In the genomic region with DNA sequence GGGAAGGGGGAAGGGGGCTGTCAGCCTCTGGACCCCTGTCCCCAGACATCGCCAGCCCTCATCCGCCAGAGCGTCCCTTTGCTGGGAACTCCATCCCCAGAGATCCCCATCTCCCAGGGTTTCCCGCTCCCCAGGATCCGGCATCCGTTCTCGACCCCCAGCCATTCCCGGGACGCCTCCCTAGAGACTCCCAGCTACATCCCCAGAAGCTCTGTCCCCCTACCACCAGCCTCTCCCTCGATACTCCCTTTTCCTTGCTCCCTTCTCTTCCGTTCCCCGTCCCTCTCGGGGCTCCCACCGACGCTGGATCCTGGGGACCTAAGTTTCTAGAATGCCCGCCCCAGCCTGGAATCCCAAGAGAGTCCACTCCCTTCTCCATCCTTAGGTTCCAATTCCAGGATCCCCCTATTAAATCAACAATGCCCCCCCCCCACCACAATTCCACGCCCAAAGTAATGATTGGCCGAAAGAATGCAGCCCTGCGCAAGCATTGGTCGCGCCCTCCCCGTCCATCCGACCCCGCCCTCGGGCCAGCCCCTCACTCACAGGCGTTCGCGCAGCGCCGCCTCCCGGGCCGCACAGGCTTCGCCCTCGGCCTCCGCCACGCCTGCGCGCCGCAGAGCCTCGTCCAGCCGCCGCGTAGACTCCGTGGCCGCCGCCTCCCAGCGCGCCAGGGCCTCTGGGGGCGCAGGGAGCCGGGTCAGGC, we compare ENCODE assay signal across 8 cellular contexts. TPM values are rescaled to one million over a fixed set of nuclear protein-coding genes. Genes with fewer than 3 reads are reported as not detected.
DNase-seq lines count a peak whose midpoint lies in the region; ATAC-seq and TF ChIP-seq lines count a peak whose summit lies in the region.

No MANE protein-coding gene starts in this region.

- peak overlapping the region; percentile 94 for H3K4me3 Mint-ChIP-seq in T-helper 1 cell treated with Interleukin-12 subunit alpha and Interleukin-12 subunit beta and Interleukin-4 antibody, amounts not matched to agents 30 μg/mL and 1 μg/mL, for 36 hours

- H3K36me3 Mint-ChIP-seq in T-helper 1 cell treated with Interleukin-12 subunit alpha and Interleukin-12 subunit beta and Interleukin-4 antibody, amounts not matched to agents 30 μg/mL and 1 μg/mL, for 36 hours (ENCODE audit: low read depth): peaks cover 3% of the 10 kb centered on the region

- no peaks in the 10 kb centered on the region for H3K36me3 ChIP-seq in aorta (ENCODE audit: control insufficient read depth in 1 of 2, insufficient read depth in 2 of 2, low read length in 1 of 2)

- no peaks in the 10 kb centered on the region for H3K4me1 ChIP-seq in aorta (ENCODE audit: control insufficient read depth in 1 of 2, insufficient read depth in 2 of 2, low read length in 2 of 2)

- DNase-seq in NCI-H1417 (lab: John Stamatoyannopoulos, UW): peak; percentile 82 to 88 (median 83)
- DNase-seq in amygdala (lab: John Stamatoyannopoulos, UW): peak in 54 of 56 donors; percentile 13 to 88 (median 74)
- DNase-seq in hepatic stellate cell (ENCODE audit: low spot score): peak; percentile 96
- DNase-seq in renal cortical epithelial cell (ENCODE audit: low read depth): peak; percentile 72
- DNase-seq in aorta: peak; percentile 96 to 98

- ATAC-seq in HG02678 (IDR thresholded peaks at IDR 0.05; ENCODE audit: unreplicated experiment) (peak; percentile 94), aorta (ENCODE audit: low FRiP score) (peak; percentile 97)

- peak; percentile 73 for TF ChIP-seq CTCF in GM12873 (IDR thresholded peaks at IDR 0.05; ENCODE audit: insufficient read depth, low read depth, low read length, missing control alignments)

- WGBS in aorta, 2 donors: 0% methylated on average over 45 to 50 of the region's 50 CpGs

- peak overlapping the region; percentile 27 to 58 for H3K4me3 ChIP-seq in aorta (ENCODE audit: low read length in 2 of 2)

- no peak overlapping the region for H3K27ac Mint-ChIP-seq in T-helper 1 cell treated with Interleukin-12 subunit alpha and Interleukin-12 subunit beta and Interleukin-4 antibody, amounts not matched to agents 30 μg/mL and 1 μg/mL, for 36 hours

- intact Hi-C loops in aorta (cut with DNase I): loop anchor here in 1 of 2 donors (5.0 kb wide), 1 partner anchor 89 kb away; the partner anchor contains the start of gene ABHD8

- no peaks in the 10 kb centered on the region for H3K9me3 ChIP-seq in aorta (ENCODE audit: control insufficient read depth, low read length)

- H3K27ac ChIP-seq in aorta (ENCODE audit: low read depth in 1 of 2, low read length in 2 of 2): no peak overlapping the region

- H3K9me3 Mint-ChIP-seq in T-helper 1 cell treated with Interleukin-12 subunit alpha and Interleukin-12 subunit beta and Interleukin-4 antibody, amounts not matched to agents 30 μg/mL and 1 μg/mL, for 36 hours: no peaks in the 10 kb centered on the region

- H3K27me3 Mint-ChIP-seq in T-helper 1 cell treated with Interleukin-12 subunit alpha and Interleukin-12 subunit beta and Interleukin-4 antibody, amounts not matched to agents 30 μg/mL and 1 μg/mL, for 36 hours (ENCODE audit: low read depth): peaks cover 23% of the 10 kb centered on the region

- peaks cover 15% of the 10 kb centered on the region for H3K4me1 Mint-ChIP-seq in T-helper 1 cell treated with Interleukin-12 subunit alpha and Interleukin-12 subunit beta and Interleukin-4 antibody, amounts not matched to agents 30 μg/mL and 1 μg/mL, for 36 hours (ENCODE audit: low read depth)

- H3K27me3 ChIP-seq in aorta (ENCODE audit: control insufficient read depth in 1 of 2, insufficient read depth in 2 of 2, low read length in 1 of 2): no peaks in the 10 kb centered on the region

RNA-seq across cellular contexts. Expression of gene CCDC194, which starts 3.2 kb away (rescaled TPM):
- total RNA-seq in renal cortical epithelial cell (0.20 TPM in 1 of 2 replicates, not detected in the other), aorta (1 to 10 TPM in 1 of 2 donors, under 1 TPM in 1; 0.71 to 1.7 TPM)
- polyA plus RNA-seq in aorta: not detected

RNA-seq across cellular contexts. Expression of gene PLVAP, which starts 13.7 kb away (rescaled TPM):
- total RNA-seq in renal cortical epithelial cell (0.10 and 0.52 TPM in 2 replicates), aorta (100 to 1,000 TPM; 368 to 411 TPM)
- 10 to 100 TPM in 1 of 2 donors, 1 to 10 TPM in 1; 4.0 to 21.8 TPM for polyA plus RNA-seq in aorta

RNA-seq across cellular contexts. Expression of gene BST2, which starts 14.6 kb away (rescaled TPM):
- 101 and 183 TPM in 2 replicates for total RNA-seq in renal cortical epithelial cell
- 100 to 1,000 TPM in 1 of 2 donors, 10 to 100 TPM in 1; 72.0 to 116 TPM for total RNA-seq in aorta
- polyA plus RNA-seq in aorta: 100 to 1,000 TPM; 114 to 171 TPM

RNA-seq across cellular contexts. Expression of gene MVB12A, which starts 29.0 kb away (rescaled TPM):
- total RNA-seq in renal cortical epithelial cell: 47.0 and 70.2 TPM in 2 replicates
- 10 to 100 TPM; 28.5 to 48.0 TPM for total RNA-seq in aorta
- polyA plus RNA-seq in aorta: 10 to 100 TPM; 50.7 to 68.6 TPM

RNA-seq across cellular contexts. Expression of gene GTPBP3, which starts 53.5 kb away (rescaled TPM):
- 19.6 and 22.4 TPM in 2 replicates for total RNA-seq in renal cortical epithelial cell
- 10 to 100 TPM; 16.7 to 27.7 TPM for total RNA-seq in aorta
- 10 to 100 TPM in 1 of 2 donors, 1 to 10 TPM in 1; 3.4 to 32.2 TPM for polyA plus RNA-seq in aorta

Comparison
In these comparisons a context has a peak if more than half of its experiments do, and no peak if none do; other contexts are left out.
1. RNA of gene PLVAP, which starts 13.7 kb away (total RNA-seq): 368 to 411 TPM in aorta; 0.10 to 0.52 TPM in renal cortical epithelial cell; every median in the first group is over 100 times any median in the second.
2. Peak in every context shown above with its lines, with median percentiles within 50 percentile points of each other: DNase-seq.